In the genomic region with DNA sequence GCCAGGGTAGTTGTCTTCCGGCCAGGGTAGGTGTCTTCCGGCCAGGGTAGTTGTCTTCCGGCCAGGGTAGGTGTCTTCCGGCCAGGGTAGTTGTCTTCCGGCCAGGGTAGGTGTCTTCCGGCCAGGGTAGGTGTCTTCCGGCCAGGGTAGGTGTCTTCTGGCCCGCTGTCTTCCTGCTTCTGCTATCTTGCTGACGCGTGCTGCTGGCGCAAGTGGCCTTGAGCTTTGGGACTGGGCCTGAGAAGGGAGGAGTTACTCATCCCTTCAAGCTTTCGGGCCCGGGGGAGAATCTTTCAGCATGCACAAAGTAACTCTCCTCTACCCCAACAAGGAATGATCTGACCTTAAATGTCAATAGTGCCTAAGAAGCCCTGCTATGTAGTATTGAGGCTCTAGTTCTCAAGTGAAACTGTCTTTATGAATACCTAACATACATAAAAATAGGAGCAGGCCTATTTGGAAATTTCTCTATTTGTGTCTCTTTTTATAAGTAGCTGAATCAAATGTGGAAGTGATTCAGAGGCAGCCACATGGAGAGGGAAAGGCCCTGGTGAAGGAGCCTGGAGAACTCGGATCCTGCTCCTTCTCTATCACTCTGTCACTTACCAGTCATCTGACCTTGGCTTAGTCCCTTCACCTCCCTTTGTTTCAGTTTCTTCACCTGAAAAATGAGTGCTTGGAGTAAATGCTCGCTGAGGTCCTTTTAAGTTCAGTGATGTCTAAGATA, we compare ENCODE assay signal across 1 cellular context.
TF ChIP-seq lines count a peak whose summit lies in the region.

No MANE protein-coding gene starts in this region.

TF ChIP-seq in A549, 52 proteins besides CTCF, POLR2A, EP300 and RAD21 (continued from another document):
- TF ChIP-seq, protein P1, sequence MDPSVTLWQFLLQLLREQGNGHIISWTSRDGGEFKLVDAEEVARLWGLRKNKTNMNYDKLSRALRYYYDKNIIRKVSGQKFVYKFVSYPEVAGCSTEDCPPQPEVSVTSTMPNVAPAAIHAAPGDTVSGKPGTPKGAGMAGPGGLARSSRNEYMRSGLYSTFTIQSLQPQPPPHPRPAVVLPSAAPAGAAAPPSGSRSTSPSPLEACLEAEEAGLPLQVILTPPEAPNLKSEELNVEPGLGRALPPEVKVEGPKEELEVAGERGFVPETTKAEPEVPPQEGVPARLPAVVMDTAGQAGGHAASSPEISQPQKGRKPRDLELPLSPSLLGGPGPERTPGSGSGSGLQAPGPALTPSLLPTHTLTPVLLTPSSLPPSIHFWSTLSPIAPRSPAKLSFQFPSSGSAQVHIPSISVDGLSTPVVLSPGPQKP (IDR thresholded peaks at IDR 0.05; ENCODE audit: low read depth, low read length), result no peak
- TF ChIP-seq, protein P2, sequence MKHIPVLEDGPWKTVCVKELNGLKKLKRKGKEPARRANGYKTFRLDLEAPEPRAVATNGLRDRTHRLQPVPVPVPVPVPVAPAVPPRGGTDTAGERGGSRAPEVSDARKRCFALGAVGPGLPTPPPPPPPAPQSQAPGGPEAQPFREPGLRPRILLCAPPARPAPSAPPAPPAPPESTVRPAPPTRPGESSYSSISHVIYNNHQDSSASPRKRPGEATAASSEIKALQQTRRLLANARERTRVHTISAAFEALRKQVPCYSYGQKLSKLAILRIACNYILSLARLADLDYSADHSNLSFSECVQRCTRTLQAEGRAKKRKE (CRISPR knock-in tag; IDR thresholded peaks at IDR 0.05; ENCODE audit: low read depth), result no peak
- TF ChIP-seq ZFP36 (IDR thresholded peaks at IDR 0.05; ENCODE audit: borderline replicate concordance, partially characterized antibody) (no peak), POLR2AphosphoS2 (conservative IDR thresholded peaks at IDR 0.05; ENCODE audit: low read length) (no peak), RFX5 (IDR thresholded peaks at IDR 0.05) (no peak), CHD4 (IDR thresholded peaks at IDR 0.05; ENCODE audit: borderline replicate concordance) (no peak)
- TF ChIP-seq, protein P3, sequence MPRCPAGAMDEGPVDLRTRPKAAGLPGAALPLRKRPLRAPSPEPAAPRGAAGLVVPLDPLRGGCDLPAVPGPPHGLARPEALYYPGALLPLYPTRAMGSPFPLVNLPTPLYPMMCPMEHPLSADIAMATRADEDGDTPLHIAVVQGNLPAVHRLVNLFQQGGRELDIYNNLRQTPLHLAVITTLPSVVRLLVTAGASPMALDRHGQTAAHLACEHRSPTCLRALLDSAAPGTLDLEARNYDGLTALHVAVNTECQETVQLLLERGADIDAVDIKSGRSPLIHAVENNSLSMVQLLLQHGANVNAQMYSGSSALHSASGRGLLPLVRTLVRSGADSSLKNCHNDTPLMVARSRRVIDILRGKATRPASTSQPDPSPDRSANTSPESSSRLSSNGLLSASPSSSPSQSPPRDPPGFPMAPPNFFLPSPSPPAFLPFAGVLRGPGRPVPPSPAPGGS (IDR thresholded peaks at IDR 0.05), result no peak
- TF ChIP-seq, protein P4, sequence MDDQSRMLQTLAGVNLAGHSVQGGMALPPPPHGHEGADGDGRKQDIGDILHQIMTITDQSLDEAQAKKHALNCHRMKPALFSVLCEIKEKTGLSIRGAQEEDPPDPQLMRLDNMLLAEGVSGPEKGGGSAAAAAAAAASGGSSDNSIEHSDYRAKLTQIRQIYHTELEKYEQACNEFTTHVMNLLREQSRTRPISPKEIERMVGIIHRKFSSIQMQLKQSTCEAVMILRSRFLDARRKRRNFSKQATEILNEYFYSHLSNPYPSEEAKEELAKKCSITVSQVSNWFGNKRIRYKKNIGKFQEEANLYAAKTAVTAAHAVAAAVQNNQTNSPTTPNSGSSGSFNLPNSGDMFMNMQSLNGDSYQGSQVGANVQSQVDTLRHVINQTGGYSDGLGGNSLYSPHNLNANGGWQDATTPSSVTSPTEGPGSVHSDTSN (IDR thresholded peaks at IDR 0.05), result no peak
TF ChIP-seq in A549: peak in this region for 0.
